8 cellular contexts compared by ENCODE assay signal in genomic region chr6:105591053-105591452, GRCh38.
DNase-seq lines count a peak whose midpoint lies in the region; ATAC-seq and TF ChIP-seq lines count a peak whose summit lies in the region.

No MANE protein-coding gene starts in this region.

- H3K4me3 Mint-ChIP-seq in endothelial cell (ENCODE audit: unreplicated experiment), result no peak overlapping the region

- WGBS in aorta, 2 donors, result 97% methylated on average over 2 of the region's 2 CpGs

- H3K9ac ChIP-seq in MM.1S (ENCODE audit: low read length), result 0 out of 2 replicates have a peak overlapping the region, but pooled peaks have one; percentile 1

- no peaks in the 10 kb centered on the region for H4K20me1 ChIP-seq in MM.1S (ENCODE audit: insufficient read depth, low read length)

- H3K27me3 Mint-ChIP-seq in endothelial cell (ENCODE audit: unreplicated experiment), result peaks cover 1% of the 10 kb centered on the region

- no peak overlapping the region for H3K4me3 ChIP-seq in MM.1S (ENCODE audit: low read length)
- H3K4me3 ChIP-seq in fibroblast of mammary gland (ENCODE audit: control insufficient read depth, low read depth, low read length), result no peak overlapping the region
- no peak overlapping the region for H3K4me3 ChIP-seq in aorta (ENCODE audit: low read length in 2 of 2)

- TF ChIP-seq CTCF in GM13976 (IDR thresholded peaks at IDR 0.05; ENCODE audit: borderline replicate concordance, control extremely low read depth, extremely low read depth, insufficient read depth, missing control alignments) (no peak), MM.1S (IDR thresholded peaks at IDR 0.05; ENCODE audit: low read length) (no peak), fibroblast of mammary gland (conservative IDR thresholded peaks at IDR 0.05; ENCODE audit: control insufficient read depth, insufficient read depth, low read depth, low read length) (no peak), endothelial cell (IDR thresholded peaks at IDR 0.05; ENCODE audit: unreplicated experiment) (no peak)

- ATAC-seq in GM21786 (IDR thresholded peaks at IDR 0.05; ENCODE audit: unreplicated experiment) (peak; percentile 90), aorta (ENCODE audit: low FRiP score) (no peak)

- no peaks in the 10 kb centered on the region for H3K9me2 ChIP-seq in MM.1S (replicated peaks; ENCODE audit: insufficient read depth, low read length)

- no peaks in the 10 kb centered on the region for H3K27me3 ChIP-seq in MM.1S (replicated peaks; ENCODE audit: insufficient read depth, low read length)
- no peaks in the 10 kb centered on the region for H3K27me3 ChIP-seq in aorta (ENCODE audit: control insufficient read depth in 1 of 2, insufficient read depth in 2 of 2, low read length in 1 of 2)

- H3F3A ChIP-seq in MM.1S (ENCODE audit: insufficient read depth, low read length), result peaks cover 7% of the 10 kb centered on the region; the same call in 1 of the 2 replicates

- H3K4me2 ChIP-seq in MM.1S (ENCODE audit: low read depth, low read length), result peak overlapping the region; percentile 44

- DNase-seq in GM13976 (ENCODE audit: low spot score) (peak; percentile 53), MM.1S (peak; percentile 82), fibroblast of mammary gland (ENCODE audit: low read depth) (peak; percentile 57), endothelial cell (ENCODE audit: low spot score) (no peak), nucleus accumbens (lab: John Stamatoyannopoulos, UW) (no peak), aorta (no peak)
- DNase-seq in effector CD4-positive, alpha-beta T cell, result no peak

- H3K27ac ChIP-seq in MM.1S (ENCODE audit: low read length) (peak overlapping the region; percentile 35; the same call in 1 of the 2 replicates), aorta (ENCODE audit: low read depth in 1 of 2, low read length in 2 of 2) (no peak overlapping the region)

- no peaks in the 10 kb centered on the region for H3K79me2 ChIP-seq in MM.1S (ENCODE audit: low read length)

- intact Hi-C loops in aorta (cut with DNase I), result no loop called here

- H2AFZ ChIP-seq in MM.1S (ENCODE audit: low read length), result no peak overlapping the region

- in situ Hi-C loops in GM13976 (cut with MboI; ENCODE audit: low sequenced_read_pairs, unreplicated experiment), result no loop called here

- no peaks in the 10 kb centered on the region for H3K9me3 ChIP-seq in MM.1S (replicated peaks; ENCODE audit: insufficient read depth, low read length)
- H3K9me3 ChIP-seq in aorta (ENCODE audit: control insufficient read depth, low read length), result no peaks in the 10 kb centered on the region

- peaks cover 31% of the 10 kb centered on the region for H3K4me1 ChIP-seq in MM.1S (ENCODE audit: low read length)
- H3K4me1 ChIP-seq in aorta (ENCODE audit: control insufficient read depth in 1 of 2, insufficient read depth in 2 of 2, low read length in 2 of 2), result peaks cover 0 to 7% of the 10 kb centered on the region in 2 donors

- no peak overlapping the region for H3K27ac Mint-ChIP-seq in endothelial cell (ENCODE audit: unreplicated experiment)

- H3K4me1 Mint-ChIP-seq in endothelial cell (ENCODE audit: unreplicated experiment), result peaks cover 21% of the 10 kb centered on the region

- H3K36me3 ChIP-seq in MM.1S (replicated peaks; ENCODE audit: insufficient read depth, low read length) (no peaks in the 10 kb centered on the region), aorta (ENCODE audit: control insufficient read depth in 1 of 2, insufficient read depth in 2 of 2, low read length in 1 of 2) (no peaks in the 10 kb centered on the region)

- H3K36me3 Mint-ChIP-seq in endothelial cell (ENCODE audit: low read depth, unreplicated experiment), result no peaks in the 10 kb centered on the region

- H3K9me3 Mint-ChIP-seq in endothelial cell (ENCODE audit: unreplicated experiment), result no peaks in the 10 kb centered on the region

Comparison
In these comparisons a context has a peak if more than half of its experiments do, and no peak if none do; other contexts are left out.
1. DNase-seq: peak in GM13976 (single experiment), MM.1S (single experiment) and fibroblast of mammary gland (single experiment); none in endothelial cell (single experiment), nucleus accumbens (0 of 56), aorta (0 of 2) and effector CD4-positive, alpha-beta T cell (single experiment).